Comparison of ENCODE assay signal across 23 cellular contexts in genomic region chr11:12075291-12075690, GRCh38. TPM values are rescaled to one million over a fixed set of nuclear protein-coding genes. Genes with fewer than 3 reads are reported as not detected.
DNase-seq lines count a peak whose midpoint lies in the region; ATAC-seq, FAIRE-seq and TF ChIP-seq lines count a peak whose summit lies in the region.
"Had no signal": no experiment of that assay in that cellular context is flagged by ENCODE, and none has a peak within 500 bp of the region (broad histone marks: within the 10 kb centered on the region; RNA-seq: fewer than 3 reads in every experiment).

No MANE protein-coding gene starts in this region.

- TF ChIP-seq POLR2A in A549 (IDR thresholded peaks at IDR 0.05; ENCODE audit: low read length), result no peak
- TF ChIP-seq POLR2A in sigmoid colon (IDR thresholded peaks at IDR 0.05), result no peak

- H3K9me3 ChIP-seq in A549 (peaks cover 7% of the 10 kb centered on the region; the same call in 2 of the 3 replicates), adipocyte (ENCODE audit: control insufficient read depth, low read length) (peaks cover 6% of the 10 kb centered on the region), sigmoid colon (no peaks in the 10 kb centered on the region)
- H3K9me3 ChIP-seq: body of pancreas, heart left ventricle had no signal

- CTCF ChIA-PET in A549 (lab: Yijun Ruan, JAX), result interaction anchor here (1.4 to 5.8 kb wide), 6 partner anchors 8 to 38 kb away, joined by 3 to 37 read pairs (median 12); no protein-coding TSS in a partner anchor

- peak; percentile 32 for FAIRE-seq in A549 (lab: Jason Lieb, UNC)
- FAIRE-seq: GM12891 had no signal

- no peak for ATAC-seq in A549
- no peak for ATAC-seq in GM18519 (IDR thresholded peaks at IDR 0.05; ENCODE audit: low FRiP score, unreplicated experiment)
- ATAC-seq: body of pancreas, esophagus mucosa, heart left ventricle had no signal

- H3K36me3 ChIP-seq in adipocyte (ENCODE audit: control insufficient read depth, insufficient read depth, low read length, severe bottlenecking), result no peaks in the 10 kb centered on the region
- no peaks in the 10 kb centered on the region for H3K36me3 ChIP-seq in sigmoid colon
- H3K36me3 ChIP-seq: heart left ventricle had no signal

- H3K4me1 ChIP-seq in A549 (peaks cover 85% of the 10 kb centered on the region), adipocyte (ENCODE audit: control insufficient read depth, insufficient read depth, low read length) (peaks cover 51% of the 10 kb centered on the region), sigmoid colon (peaks cover 0 to 34% (median 26%) of the 10 kb centered on the region in 4 donors)

- DNase-seq in A549 (ENCODE audit: low read depth in 1 of 2, low spot score in 1 of 2) (no peak), adipocyte (ENCODE audit: low read depth) (no peak), islet precursor cell (peak; percentile 35), sigmoid colon (peak; percentile 14), HuH-7.5 (ENCODE audit: low spot score) (no peak), cortex of kidney (lab: John Stamatoyannopoulos, UW) (no peak), NCI-H524 treated with DMSO at 0.1 percent for 48 hours (lab: John Stamatoyannopoulos, UW) (no peak)
- DNase-seq: activated CD4-positive, alpha-beta T cell treated with anti-CD3 and anti-CD28 coated beads for 4 hours; body of pancreas; C1 segment of cervical spinal cord; DMS 273 treated with DMSO at 0.1 percent for 48 hours; GDM1; heart left ventricle; NCI-H1092; NCI-H2107; NCI-H748 treated with DMSO at 0.1 percent for 48 hours; occipital lobe; stimulated activated CD4-positive, alpha-beta T cell treated with anti-CD3 and anti-CD28 coated beads, Interleukin-4, amount 100 ng/mL, for 4 hours; stimulated activated CD8-positive, alpha-beta memory T cell treated with anti-CD3 and anti-CD28 coated beads, Interleukin-4, amount 100 ng/mL, for 48 hours had no signal

- TF ChIP-seq RAD21 in A549 (conservative IDR thresholded peaks at IDR 0.05 in 1 of 2, IDR thresholded peaks at IDR 0.05 in 1 of 2), result no peak

- H3K27ac ChIP-seq in A549 (peak overlapping the region; percentile 97), sigmoid colon (peak overlapping the region; percentile 68 to 91 (median 85))
- H3K27ac ChIP-seq: body of pancreas, KMS-11 had no signal

- no peak overlapping the region; the same call in 2 of the 3 replicates for H3K4me3 ChIP-seq in A549
- no peak overlapping the region for H3K4me3 ChIP-seq in adipocyte (ENCODE audit: low read length)
- no peak overlapping the region for H3K4me3 ChIP-seq in sigmoid colon
- H3K4me3 ChIP-seq: body of pancreas, heart left ventricle had no signal

- peak overlapping the region; percentile 84 for H3K4me2 ChIP-seq in A549
- H3K4me2 ChIP-seq: KMS-11 had no signal

- POLR2A ChIA-PET in A549 (lab: Yijun Ruan, JAX), result interaction anchor here (0.6 to 3.5 kb wide), 4 partner anchors 8 to 106 kb away, joined by 5 to 38 read pairs (median 16); no protein-coding TSS in a partner anchor

- TF ChIP-seq CTCF in A549 (IDR thresholded peaks at IDR 0.05) (no peak), sigmoid colon (IDR thresholded peaks at IDR 0.05) (no peak)

- H3K27me3 ChIP-seq in adipocyte (replicated peaks; ENCODE audit: control insufficient read depth, insufficient read depth, low read length) (no peaks in the 10 kb centered on the region), sigmoid colon (no peaks in the 10 kb centered on the region)
- H3K27me3 ChIP-seq: body of pancreas, heart left ventricle had no signal

- no peak for TF ChIP-seq EP300 in A549 (IDR thresholded peaks at IDR 0.05)
- no peak for TF ChIP-seq EP300 in sigmoid colon (IDR thresholded peaks at IDR 0.05)

- 100% methylated on average over 3 of the region's 3 CpGs for WGBS in A549 (ENCODE audit: missing lambda C conversion rate)
- 97 to 98% methylated on average over 3 of the region's 3 CpGs for WGBS in sigmoid colon, 2 donors

- peak overlapping the region; percentile 71 for H3K9ac ChIP-seq in adipocyte (ENCODE audit: low read length)
- H3K9ac ChIP-seq: KMS-11 had no signal

- intact Hi-C loops in sigmoid colon (cut with DNase I), result no loop called here

TF ChIP-seq in A549, 52 proteins besides CTCF, POLR2A, EP300 and RAD21:
- TF ChIP-seq FOXS1 (CRISPR knock-in tag; IDR thresholded peaks at IDR 0.05), result no peak
- no peak for TF ChIP-seq HOXB5 (CRISPR knock-in tag; IDR thresholded peaks at IDR 0.05)
- no peak for TF ChIP-seq RCOR1 (IDR thresholded peaks at IDR 0.05; ENCODE audit: low read depth, low read length)
- TF ChIP-seq HOXB13 (CRISPR knock-in tag; IDR thresholded peaks at IDR 0.05; ENCODE audit: low read depth), result no peak
- no peak for TF ChIP-seq FOSL2 (IDR thresholded peaks at IDR 0.05)
- TF ChIP-seq FOSL2 (CRISPR knock-in tag; IDR thresholded peaks at IDR 0.05), result no peak
- TF ChIP-seq JUNB (IDR thresholded peaks at IDR 0.05), result no peak
- no peak for TF ChIP-seq ESRRA (IDR thresholded peaks at IDR 0.05; ENCODE audit: borderline replicate concordance, low read length)
- TF ChIP-seq RNF2 (IDR thresholded peaks at IDR 0.05; ENCODE audit: borderline replicate concordance, low read depth), result no peak
- TF ChIP-seq KDM5A (IDR thresholded peaks at IDR 0.05), result no peak
- no peak for TF ChIP-seq FOSB (CRISPR knock-in tag; IDR thresholded peaks at IDR 0.05)
- no peak for TF ChIP-seq ELK1 (IDR thresholded peaks at IDR 0.05; ENCODE audit: low read depth, low read length)
- no peak for TF ChIP-seq CHD2 (IDR thresholded peaks at IDR 0.05; ENCODE audit: low read length, partially characterized antibody)
- TF ChIP-seq HES2 (IDR thresholded peaks at IDR 0.05), result no peak
- TF ChIP-seq ZFP36 (IDR thresholded peaks at IDR 0.05; ENCODE audit: borderline replicate concordance, partially characterized antibody), result no peak

RNA-seq across cellular contexts. Expression of gene MICAL2, which starts 35.1 kb away (rescaled TPM):
- polyA plus RNA-seq in A549 (2011; rRNA removed) (42.1 and 52.4 TPM in 2 replicates), A549 (2017; fragmentation: RNase III; extraction: RNeasy Plus Mini Kit Qiagen cat#74134 plus additional on column Dnase treatment) (39.8 to 43.6 TPM (median 43.5 TPM) in 3 replicates), sigmoid colon (10 to 100 TPM; 36.6 to 92.2 (median 91.1) TPM)
- polyA plus RNA-seq in A549 (2012; cell fraction: cytosol; rRNA removed), result 19.3 and 22.9 TPM in 2 replicates
- polyA plus RNA-seq in A549 (2012; cell fraction: nucleus; rRNA removed), result 25.5 and 31.9 TPM in 2 replicates
- 104 and 112 TPM in 2 replicates for polyA minus RNA-seq in A549 (2011; rRNA and poly(A)+ RNA removed)
- 100 to 1,000 TPM; 115 to 145 (median 130) TPM for total RNA-seq in sigmoid colon

Comparison
In these comparisons a context has a peak if more than half of its experiments do, and no peak if none do; other contexts are left out.
1. DNase-seq: peak in islet precursor cell (single experiment) and sigmoid colon (single experiment); none in A549 (0 of 2), adipocyte (single experiment), HuH-7.5 (single experiment), cortex of kidney (single experiment) and NCI-H524 treated with DMSO at 0.1 percent for 48 hours (single experiment).